ENCODE assay signal across 25 cellular contexts in the genomic region with DNA sequence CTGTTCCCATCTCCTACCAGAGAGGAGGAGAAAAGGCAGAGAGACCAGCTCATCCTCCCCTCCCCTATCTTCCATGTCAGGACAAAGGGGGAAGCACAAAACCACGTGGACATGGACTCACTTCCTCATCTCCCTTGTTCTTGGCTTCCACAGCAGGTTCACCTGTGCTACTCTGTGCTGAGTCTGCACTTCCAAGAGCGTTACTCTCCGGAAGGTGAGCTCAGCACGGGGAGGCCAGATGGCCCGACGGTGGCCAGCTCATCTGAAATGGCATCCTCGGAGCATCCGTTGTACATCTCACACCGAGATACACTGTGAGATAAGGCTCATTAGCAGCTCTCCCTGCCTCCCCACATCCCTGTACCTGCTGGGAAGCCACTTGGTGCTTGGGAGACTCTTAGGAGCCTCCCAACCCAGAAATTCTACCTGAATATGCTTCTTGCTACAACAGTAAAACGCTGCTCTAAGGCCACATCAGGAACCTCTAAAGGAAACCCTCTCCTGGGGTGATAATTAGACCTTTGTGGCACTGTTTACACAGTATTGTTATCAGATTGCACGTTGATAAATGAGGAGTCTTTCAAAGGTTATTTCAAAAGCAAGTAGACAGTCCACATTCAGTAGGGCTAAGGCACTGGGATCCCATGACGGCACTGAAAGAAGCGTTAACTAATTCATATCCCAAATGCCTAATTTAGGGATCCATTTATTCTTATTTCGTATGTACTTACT. TPM values are rescaled to one million over a fixed set of nuclear protein-coding genes. Genes with fewer than 3 reads are reported as not detected.
DNase-seq lines count a peak whose midpoint lies in the region; ATAC-seq and TF ChIP-seq lines count a peak whose summit lies in the region.
"Had no signal": no experiment of that assay in that cellular context is flagged by ENCODE, and none has a peak within 500 bp of the region (broad histone marks: within the 10 kb centered on the region; RNA-seq: fewer than 3 reads in every experiment).

No MANE protein-coding gene starts in this region.

- no TSS peak for BruUV-seq in mammary epithelial cell (replicated peaks; lab: Mats Ljungman, UMichigan)

- H4K20me1 ChIP-seq in MM.1S (ENCODE audit: insufficient read depth, low read length): no peaks in the 10 kb centered on the region
- no peaks in the 10 kb centered on the region for H4K20me1 ChIP-seq in mammary epithelial cell (ENCODE audit: insufficient read depth, low read length)

- dilution Hi-C loops in mammary epithelial cell (cut with HindIII; ENCODE audit: low sequenced_read_pairs): no loop called here

- H3F3A ChIP-seq in MM.1S (ENCODE audit: insufficient read depth, low read length): no peaks in the 10 kb centered on the region

- H3K27ac ChIP-seq in MM.1S (ENCODE audit: low read length) (peak overlapping the region; percentile 65; the same call in 1 of the 2 replicates), mammary epithelial cell (ENCODE audit: insufficient read depth, low read depth, low read length) (no peak overlapping the region)
- H3K27ac ChIP-seq: C4-2B, foreskin keratinocyte, psoas muscle, suprapubic skin had no signal

- H3K4me3 ChIP-seq in MM.1S (ENCODE audit: low read length): no peak overlapping the region
- no peak overlapping the region for H3K4me3 ChIP-seq in mammary epithelial cell (replicated peaks in 1 of 3; ENCODE audit: insufficient read depth in 1 of 3, low read depth in 2 of 3, low read length in 3 of 3)
- H3K4me3 ChIP-seq: psoas muscle, suprapubic skin, uterus had no signal

- WGBS in mammary epithelial cell (ENCODE audit: low coverage, missing lambda C conversion rate): 66% methylated on average over 13 of the region's 14 CpGs

- ATAC-seq in GM21825 (IDR thresholded peaks at IDR 0.05; ENCODE audit: unreplicated experiment) (no peak), HG03342 (IDR thresholded peaks at IDR 0.05; ENCODE audit: unreplicated experiment) (no peak)
- ATAC-seq: activated CD4-positive, CD25-positive, alpha-beta regulatory T cell treated with anti-CD3 and anti-CD28 coated beads, Interleukin-2, amount 50 U/mL, for 24 hours; activated CD8-positive, alpha-beta T cell treated with anti-CD3 and anti-CD28 coated beads, Interleukin-2, amount 10 ng/mL, durations not matched to agents 7 days and 5 days; foreskin keratinocyte; psoas muscle had no signal

- CTCF ChIA-PET in mammary epithelial cell (lab: Charles Lee; ENCODE audit: low non-redundant PET): no interaction called here

- H3K4me1 ChIP-seq in MM.1S (ENCODE audit: low read length) (peaks cover 19% of the 10 kb centered on the region), mammary epithelial cell (ENCODE audit: insufficient read depth, low read length) (no peaks in the 10 kb centered on the region)
- H3K4me1 ChIP-seq: foreskin keratinocyte, psoas muscle had no signal

- DNase-seq in MM.1S (peak; percentile 81), NCI-H2081 treated with DMSO at 0.1 percent for 48 hours (lab: John Stamatoyannopoulos, UW) (peak; percentile 86), NCI-H748 treated with DMSO at 0.1 percent for 48 hours (lab: John Stamatoyannopoulos, UW) (peak; percentile 77), islet precursor cell (peak; percentile 14), nucleus accumbens (lab: John Stamatoyannopoulos, UW) (no peak), mammary epithelial cell (no peak)
- DNase-seq: activated CD8-positive, alpha-beta T cell treated with anti-CD3 and anti-CD28 coated beads, Interleukin-2, amount 10 ng/mL, durations not matched to agents 7 days and 5 days; activated gamma-delta T cell treated with Interleukin-2 at 50 U/mL for 16 hours; activated T-cell treated with anti-CD3 and anti-CD28 coated beads, Interleukin-2, amount 50 U/mL, for 1 hour; effector CD8-positive, alpha-beta T cell; foreskin keratinocyte; HCEC 1CT; hippocampal formation; MV-4-11; NCI-H524 treated with DMSO at 0.1 percent for 48 hours; psoas muscle; Right ventricle myocardium superior; stimulated activated CD4-positive, alpha-beta T cell treated with anti-CD3 and anti-CD28 coated beads, Interleukin-1b, Interleukin-23, amount 100 ng/mL, for 48 hours; uterus had no signal

- peak overlapping the region; percentile 46 for H2AFZ ChIP-seq in MM.1S (ENCODE audit: low read length)
- no peak overlapping the region for H2AFZ ChIP-seq in mammary epithelial cell (ENCODE audit: low read depth, low read length)

- H3K4me2 ChIP-seq in MM.1S (ENCODE audit: low read depth, low read length) (peak overlapping the region; percentile 48; the same call in 1 of the 2 replicates), mammary epithelial cell (ENCODE audit: insufficient read depth, low read depth, low read length) (no peak overlapping the region)

- H3K9me3 ChIP-seq in MM.1S (replicated peaks; ENCODE audit: insufficient read depth, low read length): no peaks in the 10 kb centered on the region
- H3K9me3 ChIP-seq in mammary epithelial cell (replicated peaks; ENCODE audit: insufficient read depth, low read length): no peaks in the 10 kb centered on the region
- H3K9me3 ChIP-seq: psoas muscle, suprapubic skin, uterus had no signal

- intact Hi-C loops in mammary epithelial cell (cut with micrococcal nuclease): no loop called here

- H3K36me3 ChIP-seq in MM.1S (replicated peaks; ENCODE audit: insufficient read depth, low read length): no peaks in the 10 kb centered on the region
- no peaks in the 10 kb centered on the region for H3K36me3 ChIP-seq in mammary epithelial cell (ENCODE audit: insufficient read depth, low read length)
- H3K36me3 ChIP-seq: suprapubic skin, uterus had no signal

- in situ Hi-C loops in mammary epithelial cell (cut with MboI; ENCODE audit: low sequenced_read_pairs in 2 of 2): no loop called here

- H3K79me2 ChIP-seq in MM.1S (ENCODE audit: low read length): no peaks in the 10 kb centered on the region
- H3K79me2 ChIP-seq in mammary epithelial cell (ENCODE audit: insufficient read depth, low read length): no peaks in the 10 kb centered on the region

- no peaks in the 10 kb centered on the region for H3K9me2 ChIP-seq in MM.1S (replicated peaks; ENCODE audit: insufficient read depth, low read length)

- no peaks in the 10 kb centered on the region for H3K27me3 ChIP-seq in MM.1S (replicated peaks; ENCODE audit: insufficient read depth, low read length)
- no peaks in the 10 kb centered on the region for H3K27me3 ChIP-seq in mammary epithelial cell (ENCODE audit: insufficient read depth, low read length)
- H3K27me3 ChIP-seq: suprapubic skin, uterus had no signal

- no peak for TF ChIP-seq CTCF in MM.1S (IDR thresholded peaks at IDR 0.05; ENCODE audit: low read length)
- TF ChIP-seq CTCF in mammary epithelial cell (conservative IDR thresholded peaks at IDR 0.05 in 1 of 2, IDR thresholded peaks at IDR 0.05 in 1 of 2; ENCODE audit: extremely low read depth in 1 of 2, insufficient read depth in 1 of 2, low read depth in 1 of 2, low read length in 2 of 2): no peak

- peak overlapping the region; percentile 4; the same call in 1 of the 2 replicates for H3K9ac ChIP-seq in MM.1S (ENCODE audit: low read length)
- H3K9ac ChIP-seq in mammary epithelial cell (ENCODE audit: insufficient read depth, low read length): no peak overlapping the region

RNA-seq across cellular contexts. Expression of gene LGI2, which starts 19.4 kb away (rescaled TPM):
- not detected for total RNA-seq in mammary epithelial cell
- not detected for polyA plus RNA-seq in mammary epithelial cell
- not detected for polyA minus RNA-seq in mammary epithelial cell
- total RNA-seq: activated CD8-positive, alpha-beta T cell treated with anti-CD3 and anti-CD28 coated beads, Interleukin-2, amount 10 ng/mL, durations not matched to agents 7 days and 5 days; foreskin keratinocyte; mononuclear cell had no signal
- polyA plus RNA-seq: foreskin keratinocyte had no signal

Comparison
In these comparisons a context has a peak if more than half of its experiments do, and no peak if none do; other contexts are left out.
1. DNase-seq: peak in MM.1S (single experiment), NCI-H2081 treated with DMSO at 0.1 percent for 48 hours (single experiment), NCI-H748 treated with DMSO at 0.1 percent for 48 hours (single experiment) and islet precursor cell (single experiment); none in nucleus accumbens (0 of 56) and mammary epithelial cell (single experiment).